Comparison of ENCODE assay signal across 8 cellular contexts in the genomic region with DNA sequence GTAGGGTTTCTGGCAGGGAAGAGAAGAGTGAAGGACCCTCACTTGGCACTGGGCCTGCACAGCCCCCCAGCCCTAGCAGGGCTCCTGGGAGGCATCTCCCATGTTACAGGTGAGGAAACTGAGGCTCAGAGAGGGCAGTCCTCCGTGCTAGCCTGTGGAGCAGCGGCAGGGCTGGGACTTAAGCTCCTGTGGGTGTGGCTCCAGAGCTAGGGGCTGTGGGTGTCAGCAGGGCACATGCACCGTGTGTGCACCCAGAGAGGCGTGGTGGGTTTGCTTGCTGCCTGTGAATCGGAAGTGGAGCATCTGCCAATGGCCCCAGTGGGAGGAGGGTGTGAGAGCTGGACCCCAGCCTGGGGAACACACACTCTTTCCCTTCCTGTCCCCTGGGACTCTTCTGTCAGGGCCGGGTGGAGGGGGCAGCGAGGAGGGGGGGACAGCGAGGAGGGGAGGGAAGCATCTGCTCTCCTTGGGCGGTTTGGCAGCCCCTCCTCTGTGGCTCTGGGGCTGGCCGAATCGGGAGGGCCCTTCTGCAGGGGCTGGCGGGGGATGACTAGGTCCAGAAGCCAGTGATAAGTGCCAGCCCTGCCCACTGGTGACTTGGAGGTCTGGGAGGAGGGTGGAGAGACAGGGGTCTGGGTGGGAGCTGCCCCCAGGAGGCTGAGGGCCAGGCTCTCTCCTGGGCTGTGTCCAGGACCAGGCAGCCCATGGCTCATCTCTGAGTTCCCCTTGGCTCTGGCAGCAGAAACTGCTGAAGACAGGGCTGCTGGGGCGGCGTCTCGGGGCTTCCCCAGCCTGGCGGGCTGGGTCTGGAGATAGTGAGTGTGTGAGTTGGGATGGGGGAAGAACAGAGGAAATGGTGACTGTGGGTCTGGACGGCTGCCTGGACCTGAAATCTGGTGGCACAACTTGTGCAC. TPM values are rescaled to one million over a fixed set of nuclear protein-coding genes. Genes with fewer than 3 reads are reported as not detected.
A peak's percentile ranks its signal among the peaks of the same experiment; 100 is the strongest.
DNase-seq lines count a peak whose midpoint lies in the region; ATAC-seq and TF ChIP-seq lines count a peak whose summit lies in the region.
"Not testable (repeated sequence)": the region's sequence is repeated elsewhere in the genome, so short reads cannot be mapped to it uniquely, and the experiment has no call there.

No MANE protein-coding gene starts in this region.

- POLR2A ChIA-PET in OCI-LY7 (lab: Charles Lee) = not testable (repeated sequence)

- not testable (repeated sequence) for H3K4me3 Mint-ChIP-seq in activated naive CD4-positive, alpha-beta T cell treated with anti-CD3 and anti-CD28 coated beads for 36 hours
- H3K4me3 Mint-ChIP-seq in memory B cell = peak overlapping the region; percentile 11
- peak overlapping the region in 1 of 2 donors; percentile 43 for H3K4me3 Mint-ChIP-seq in stimulated activated naive CD8-positive, alpha-beta T cell treated with anti-CD3 and anti-CD28 coated beads, Interleukin-15, amount 100 ng/mL, for 72 hours

- H3K36me3 Mint-ChIP-seq in activated naive CD4-positive, alpha-beta T cell treated with anti-CD3 and anti-CD28 coated beads for 36 hours (ENCODE audit: low read depth); memory B cell: not testable (repeated sequence)

- H3K4me1 Mint-ChIP-seq in activated naive CD4-positive, alpha-beta T cell treated with anti-CD3 and anti-CD28 coated beads for 36 hours (ENCODE audit: low read depth) = not testable (repeated sequence)
- H3K4me1 Mint-ChIP-seq in memory B cell = peaks cover 16% of the 10 kb centered on the region
- peaks cover 28% of the 10 kb centered on the region for H3K4me1 Mint-ChIP-seq in stimulated activated naive CD8-positive, alpha-beta T cell treated with anti-CD3 and anti-CD28 coated beads, Interleukin-15, amount 100 ng/mL, for 72 hours

- ATAC-seq in GM21423 (IDR thresholded peaks at IDR 0.05; ENCODE audit: unreplicated experiment) = peak; percentile 50
- peak; percentile 68 for ATAC-seq in memory B cell (ENCODE audit: low read depth)
- peak; percentile 18 for ATAC-seq in stimulated activated naive CD8-positive, alpha-beta T cell treated with anti-CD3 and anti-CD28 coated beads, Interleukin-15, amount 100 ng/mL, for 72 hours

- H3K9me3 Mint-ChIP-seq in activated naive CD4-positive, alpha-beta T cell treated with anti-CD3 and anti-CD28 coated beads for 36 hours; memory B cell; stimulated activated naive CD8-positive, alpha-beta T cell treated with anti-CD3 and anti-CD28 coated beads, Interleukin-15, amount 100 ng/mL, for 72 hours: not testable (repeated sequence)

- H3K4me3 ChIP-seq in OCI-LY7 (ENCODE audit: low read depth, low read length, poor library complexity, severe bottlenecking); fibroblast of mammary gland (ENCODE audit: control insufficient read depth, low read depth, low read length): not testable (repeated sequence)

- intact Hi-C loops in OCI-LY7 (cut with micrococcal nuclease; ENCODE audit: unreplicated experiment); activated naive CD4-positive, alpha-beta T cell treated with anti-CD3 and anti-CD28 coated beads for 36 hours (cut with micrococcal nuclease): not testable (repeated sequence)

- not testable (repeated sequence) for H4K20me1 ChIP-seq in OCI-LY7 (ENCODE audit: insufficient read depth, low read length)

- not testable (repeated sequence) for H3K27me3 Mint-ChIP-seq in activated naive CD4-positive, alpha-beta T cell treated with anti-CD3 and anti-CD28 coated beads for 36 hours (ENCODE audit: low read depth); memory B cell; stimulated activated naive CD8-positive, alpha-beta T cell treated with anti-CD3 and anti-CD28 coated beads, Interleukin-15, amount 100 ng/mL, for 72 hours

- not testable (repeated sequence) for TF ChIP-seq CTCF in OCI-LY7 (conservative IDR thresholded peaks at IDR 0.05; ENCODE audit: low read length); fibroblast of mammary gland (conservative IDR thresholded peaks at IDR 0.05; ENCODE audit: control insufficient read depth, insufficient read depth, low read depth, low read length)

- H3K36me3 ChIP-seq in OCI-LY7 (ENCODE audit: insufficient read depth, low read length) = not testable (repeated sequence)

- BruUV-seq in OCI-LY7 (replicated peaks; lab: Mats Ljungman, UMichigan) = not testable (repeated sequence)

- CTCF ChIA-PET in OCI-LY7 (lab: Charles Lee; ENCODE audit: unreplicated experiment); activated naive CD4-positive, alpha-beta T cell treated with anti-CD3 and anti-CD28 coated beads for 36 hours (lab: Charles Lee): not testable (repeated sequence)

- not testable (repeated sequence) for H3K9me2 ChIP-seq in OCI-LY7 (ENCODE audit: insufficient read depth, low read length)

- H3K9me3 ChIP-seq in OCI-LY7 (ENCODE audit: low read length) = not testable (repeated sequence)

- not testable (repeated sequence) for H3K4me2 ChIP-seq in OCI-LY7 (ENCODE audit: low read length)

- DNase-seq in DMS 273 (lab: John Stamatoyannopoulos, UW; ENCODE audit: unreplicated experiment) (peak; percentile 85), HS-27A (ENCODE audit: low read depth) (peak; percentile 34), OCI-LY7 (ENCODE audit: low spot score) (peak; percentile 60), fibroblast of mammary gland (ENCODE audit: low read depth) (peak; percentile 82)
- peak; percentile 27 for DNase-seq in activated naive CD4-positive, alpha-beta T cell treated with anti-CD3 and anti-CD28 coated beads for 36 hours
- not testable (repeated sequence) for DNase-seq in memory B cell (ENCODE audit: low spot score in 2 of 2); stimulated activated naive CD8-positive, alpha-beta T cell treated with anti-CD3 and anti-CD28 coated beads, Interleukin-15, amount 100 ng/mL, for 72 hours

- H3K27ac ChIP-seq in OCI-LY7 (ENCODE audit: low read depth, low read length, poor library complexity, severe bottlenecking) = not testable (repeated sequence)

- H3K27ac Mint-ChIP-seq in activated naive CD4-positive, alpha-beta T cell treated with anti-CD3 and anti-CD28 coated beads for 36 hours; memory B cell: not testable (repeated sequence)
- H3K27ac Mint-ChIP-seq in stimulated activated naive CD8-positive, alpha-beta T cell treated with anti-CD3 and anti-CD28 coated beads, Interleukin-15, amount 100 ng/mL, for 72 hours = peak overlapping the region in 1 of 2 donors; percentile 9

- not testable (repeated sequence) for H3K79me2 ChIP-seq in OCI-LY7 (ENCODE audit: insufficient read depth, low read depth, low read length)

- H2AFZ ChIP-seq in OCI-LY7 (ENCODE audit: low read length) = not testable (repeated sequence)

- H3K4me1 ChIP-seq in OCI-LY7 (ENCODE audit: insufficient read depth, low read length, poor library complexity, severe bottlenecking) = peaks cover 17% of the 10 kb centered on the region

RNA-seq across cellular contexts. Expression of a gene that starts 12.4 kb away (rescaled TPM):
- total RNA-seq in OCI-LY7 (2014; rRNA removed; shearing (Covaris generic)) = not detected in 2 replicates
- not detected in 2 replicates for total RNA-seq in OCI-LY7 (2022)
- total RNA-seq in activated naive CD4-positive, alpha-beta T cell treated with anti-CD3 and anti-CD28 coated beads for 36 hours = not detected

RNA-seq across cellular contexts. Expression of a gene that starts 52.5 kb away (rescaled TPM):
- total RNA-seq in OCI-LY7 (2014; rRNA removed; shearing (Covaris generic)) = 0.05 and 0.09 TPM in 2 replicates
- total RNA-seq in OCI-LY7 (2022) = 0.31 and 0.38 TPM in 2 replicates
- 1 to 10 TPM; 1.1 TPM for total RNA-seq in activated naive CD4-positive, alpha-beta T cell treated with anti-CD3 and anti-CD28 coated beads for 36 hours

Comparison
In these comparisons a context has a peak if more than half of its experiments do, and no peak if none do; other contexts are left out.
1. ATAC-seq: peak in every context shown above with its lines; median percentile 68 in memory B cell; 50 in GM21423; 18 in stimulated activated naive CD8-positive, alpha-beta T cell treated with anti-CD3 and anti-CD28 coated beads, Interleukin-15, amount 100 ng/mL, for 72 hours.